Comparison of ENCODE assay signal across 14 cellular contexts in genomic region chr10:1360011-1360580, GRCh38.
DNase-seq lines count a peak whose midpoint lies in the region; ATAC-seq, FAIRE-seq and TF ChIP-seq lines count a peak whose summit lies in the region.
"Had no signal": no experiment of that assay in that cellular context is flagged by ENCODE, and none has a peak within 500 bp of the region (broad histone marks: within the 10 kb centered on the region; RNA-seq: fewer than 3 reads in every experiment).

No MANE protein-coding gene starts in this region.

- 78 to 80% methylated on average over 19 of the region's 19 CpGs for WGBS in ectodermal cell, 2 experiments
- WGBS in tibial nerve, 2 donors = 60 to 78% methylated on average over 6 to 18 of the region's 19 CpGs

- no peak for ATAC-seq in HG03565 (IDR thresholded peaks at IDR 0.05; ENCODE audit: unreplicated experiment)

- TF ChIP-seq POLR2A in tibial nerve (IDR thresholded peaks at IDR 0.05) = no peak

- no peaks in the 10 kb centered on the region for H3K27me3 ChIP-seq in ectodermal cell (ENCODE audit: control insufficient read depth, insufficient read depth, low read length, poor library complexity, severe bottlenecking)
- H3K27me3 ChIP-seq in neuron (ENCODE audit: insufficient read depth, low read length) = no peaks in the 10 kb centered on the region
- no peaks in the 10 kb centered on the region for H3K27me3 ChIP-seq in tibial nerve
- H3K27me3 ChIP-seq: ascending aorta had no signal

- TF ChIP-seq EP300 in tibial nerve (IDR thresholded peaks at IDR 0.05) = no peak

- H3K9me3 ChIP-seq in ectodermal cell (ENCODE audit: control insufficient read depth, low read length) (no peaks in the 10 kb centered on the region), neuron (ENCODE audit: low read length) (no peaks in the 10 kb centered on the region), tibial nerve (peaks cover 0 to 6% (median 0%) of the 10 kb centered on the region in 4 donors)
- H3K9me3 ChIP-seq: ascending aorta had no signal

- no peak for TF ChIP-seq CTCF in tibial nerve (IDR thresholded peaks at IDR 0.05)

- H3K4me1 ChIP-seq in ectodermal cell (ENCODE audit: control insufficient read depth, insufficient read depth, low read length) (peaks cover 10% of the 10 kb centered on the region), neuron (ENCODE audit: insufficient read depth, low read length) (peaks cover 10% of the 10 kb centered on the region), tibial nerve (peaks cover 0 to 15% (median 0%) of the 10 kb centered on the region in 4 donors)
- H3K4me1 ChIP-seq: ascending aorta had no signal

- FAIRE-seq in frontal cortex (lab: Jason Lieb, UNC) = no peak
- FAIRE-seq: endothelial cell of umbilical vein had no signal

- H3K27ac ChIP-seq in ectodermal cell (ENCODE audit: insufficient read depth, low read depth, low read length, poor library complexity, severe bottlenecking) (peak overlapping the region; percentile 74), tibial nerve (peak overlapping the region in 1 of 4 donors; percentile 23)
- H3K27ac ChIP-seq: ascending aorta had no signal

- H2AFZ ChIP-seq in neuron (ENCODE audit: low read depth, low read length) = peak overlapping the region; percentile 42

- H3K36me3 ChIP-seq in ectodermal cell (ENCODE audit: control insufficient read depth, insufficient read depth, low read length) (no peaks in the 10 kb centered on the region), neuron (ENCODE audit: insufficient read depth, low read length) (no peaks in the 10 kb centered on the region), tibial nerve (no peaks in the 10 kb centered on the region)
- H3K36me3 ChIP-seq: ascending aorta had no signal

- H3K4me3 ChIP-seq in ectodermal cell (ENCODE audit: insufficient read depth, low read depth, low read length) (no peak overlapping the region), neuron (ENCODE audit: low read length) (no peak overlapping the region), tibial nerve (no peak overlapping the region)
- H3K4me3 ChIP-seq: ascending aorta had no signal

- peak; percentile 77 for DNase-seq in ELF-1 (ENCODE audit: low read depth, low spot score)
- peak; percentile 34 for DNase-seq in HuH-7 (ENCODE audit: low spot score)
- no peak for DNase-seq in frontal cortex (ENCODE audit: low spot score in 2 of 2)
- no peak for DNase-seq in dedifferentiated amniotic fluid mesenchymal stem cell (ENCODE audit: extremely low spot score)
- no peak for DNase-seq in tibial nerve (ENCODE audit: low spot score in 2 of 2)
- DNase-seq: activated T-cell treated with anti-CD3 and anti-CD28 coated beads for 4 hours, DMS53, hypothalamus, NCI-H2107 had no signal

Comparison
In these comparisons a context has a peak if more than half of its experiments do, and no peak if none do; other contexts are left out.
1. DNase-seq: peak in ELF-1 (single experiment) and HuH-7 (single experiment); none in frontal cortex (0 of 2), dedifferentiated amniotic fluid mesenchymal stem cell (single experiment) and tibial nerve (0 of 2).